11 cellular contexts compared by ENCODE assay signal in genomic region chr19:54837542-54837941, GRCh38. TPM values are rescaled to one million over a fixed set of nuclear protein-coding genes. Genes with fewer than 3 reads are reported as not detected.
"Had no signal": no experiment of that assay in that cellular context is flagged by ENCODE, and none has a peak within 500 bp of the region (broad histone marks: within the 10 kb centered on the region; RNA-seq: fewer than 3 reads in every experiment).

No MANE protein-coding gene starts in this region.

- H3K27ac Mint-ChIP-seq: HFFc6, IgD-negative memory B cell had no signal

- H3K27ac ChIP-seq: GM23248, HL-60 had no signal

- ATAC-seq: HCT116, HepG2 had no signal

- H3K4me3 ChIP-seq: GM23248, HAP-1 had no signal

- DNase-seq: GM23248, GOT3, H7, HFFc6 had no signal

- H3K9me3 ChIP-seq: HAP-1 had no signal

- H3K4me1 ChIP-seq: HAP-1 had no signal

- H3K9me3 Mint-ChIP-seq: IgD-negative memory B cell had no signal

- H3K36me3 ChIP-seq: HAP-1 had no signal

- H3K4me3 Mint-ChIP-seq: HFFc6, IgD-negative memory B cell had no signal

RNA-seq across cellular contexts. Expression of gene KIR2DS4, which starts 5.1 kb away (rescaled TPM):
- total RNA-seq: GM23248, H4, H7, HepG2, HFFc6, HT1080 had no signal
- polyA plus RNA-seq: GM23248, HepG2 had no signal

RNA-seq across cellular contexts. Expression of gene KIR3DL2, which starts 12.7 kb away (rescaled TPM):
- total RNA-seq: GM23248, H4, H7, HepG2, HFFc6, HT1080 had no signal
- polyA plus RNA-seq: GM23248, HepG2 had no signal

RNA-seq across cellular contexts. Expression of gene KIR3DL1, which starts 21.3 kb away (rescaled TPM):
- total RNA-seq: GM23248, H4, H7, HepG2, HFFc6, HT1080 had no signal
- polyA plus RNA-seq: GM23248, HepG2 had no signal

RNA-seq across cellular contexts. Expression of gene KIR2DL4, which starts 34.1 kb away (rescaled TPM):
- total RNA-seq: GM23248, H4, H7, HepG2, HFFc6, HT1080 had no signal
- polyA plus RNA-seq: GM23248, HepG2, IgD-negative memory B cell had no signal

RNA-seq across cellular contexts. Expression of gene FCAR, which starts 36.5 kb away (rescaled TPM):
- total RNA-seq: GM23248, H4, H7, HepG2, HFFc6, HT1080 had no signal
- polyA plus RNA-seq: GM23248, HepG2 had no signal
